ENCODE assay signal across 8 cellular contexts in genomic region chr22:49825944-49826602, GRCh38. TPM values are rescaled to one million over a fixed set of nuclear protein-coding genes. Genes with fewer than 3 reads are reported as not detected.
DNase-seq lines count a peak whose midpoint lies in the region; ATAC-seq, FAIRE-seq and TF ChIP-seq lines count a peak whose summit lies in the region.

No MANE protein-coding gene starts in this region.

- H3K27ac ChIP-seq in HUES6 (ENCODE audit: low read depth, low read length) (0 out of 2 replicates have a peak overlapping the region, but pooled peaks have one; percentile 27), thoracic aorta (peak overlapping the region; percentile 42 to 72)

- peak overlapping the region; percentile 95 for H3K27ac Mint-ChIP-seq in activated CD4-positive, alpha-beta T cell treated with anti-CD3 and anti-CD28 coated beads, Interleukin-2, amount 10 ng/mL, durations not matched to agents 7 days and 5 days
- H3K27ac Mint-ChIP-seq in nephron progenitor cell = no peak overlapping the region

- ATAC-seq in thoracic aorta (ENCODE audit: insufficient number of reproducible peaks, low FRiP score, low read depth) (no peak), HG02885 (IDR thresholded peaks at IDR 0.05; ENCODE audit: poor library complexity, unreplicated experiment) (no peak)

- H3K27me3 ChIP-seq in HUES6 (ENCODE audit: control insufficient read depth, insufficient read depth, low read length) = no peaks in the 10 kb centered on the region
- H3K27me3 ChIP-seq in thoracic aorta (replicated peaks; ENCODE audit: insufficient read depth) = no peaks in the 10 kb centered on the region

- H3K36me3 Mint-ChIP-seq in activated CD4-positive, alpha-beta T cell treated with anti-CD3 and anti-CD28 coated beads, Interleukin-2, amount 10 ng/mL, durations not matched to agents 7 days and 5 days (ENCODE audit: low read depth) = peaks cover 43% of the 10 kb centered on the region
- peaks cover 50% of the 10 kb centered on the region for H3K36me3 Mint-ChIP-seq in nephron progenitor cell (ENCODE audit: low read depth)

- peaks cover 18% of the 10 kb centered on the region for H3K4me1 ChIP-seq in HUES6 (ENCODE audit: control insufficient read depth, insufficient read depth, low read length)
- peaks cover 22 to 44% of the 10 kb centered on the region in 2 donors for H3K4me1 ChIP-seq in thoracic aorta (ENCODE audit: control insufficient read depth in 1 of 2, low read depth in 2 of 2)

- peak overlapping the region; percentile 90 for H3K4me3 Mint-ChIP-seq in activated CD4-positive, alpha-beta T cell treated with anti-CD3 and anti-CD28 coated beads, Interleukin-2, amount 10 ng/mL, durations not matched to agents 7 days and 5 days
- H3K4me3 Mint-ChIP-seq in nephron progenitor cell = peak overlapping the region; percentile 88

- no peak for TF ChIP-seq POLR2A in GM12892 (IDR thresholded peaks at IDR 0.05; ENCODE audit: low read depth, low read length)

- H3K9ac ChIP-seq in HUES6 (ENCODE audit: low read length) = peak overlapping the region; percentile 80

- POLR2A ChIA-PET in activated CD4-positive, alpha-beta T cell treated with anti-CD3 and anti-CD28 coated beads, Interleukin-2, amount 10 ng/mL, durations not matched to agents 7 days and 5 days (lab: Charles Lee) = no interaction called here

- TF ChIP-seq CTCF in nephron progenitor cell (IDR thresholded peaks at IDR 0.05) = no peak
- no peak for TF ChIP-seq CTCF in thoracic aorta (IDR thresholded peaks at IDR 0.05)

- CTCF ChIA-PET in activated CD4-positive, alpha-beta T cell treated with anti-CD3 and anti-CD28 coated beads, Interleukin-2, amount 10 ng/mL, durations not matched to agents 7 days and 5 days (lab: Charles Lee) = interaction anchor here (0.6 to 1.9 kb wide), 2 partner anchors 9 to 212 kb away, joined by 4 to 5 read pairs; no protein-coding TSS in a partner anchor

- H3K9me3 Mint-ChIP-seq in activated CD4-positive, alpha-beta T cell treated with anti-CD3 and anti-CD28 coated beads, Interleukin-2, amount 10 ng/mL, durations not matched to agents 7 days and 5 days = no peaks in the 10 kb centered on the region
- peaks cover 23% of the 10 kb centered on the region for H3K9me3 Mint-ChIP-seq in nephron progenitor cell

- peaks cover 41% of the 10 kb centered on the region for H3K4me1 Mint-ChIP-seq in activated CD4-positive, alpha-beta T cell treated with anti-CD3 and anti-CD28 coated beads, Interleukin-2, amount 10 ng/mL, durations not matched to agents 7 days and 5 days
- peaks cover 37% of the 10 kb centered on the region for H3K4me1 Mint-ChIP-seq in nephron progenitor cell

- H3K27me3 Mint-ChIP-seq in activated CD4-positive, alpha-beta T cell treated with anti-CD3 and anti-CD28 coated beads, Interleukin-2, amount 10 ng/mL, durations not matched to agents 7 days and 5 days = no peaks in the 10 kb centered on the region
- peaks cover 8% of the 10 kb centered on the region for H3K27me3 Mint-ChIP-seq in nephron progenitor cell (ENCODE audit: low read depth, poor library complexity)

- DNase-seq in activated CD4-positive, alpha-beta T cell treated with anti-CD3 and anti-CD28 coated beads, Interleukin-2, amount 10 ng/mL, durations not matched to agents 7 days and 5 days = peak; percentile 63
- DNase-seq in effector CD8-positive, alpha-beta T cell (lab: John Stamatoyannopoulos, UW) = peak; percentile 25
- DNase-seq in nephron progenitor cell (peak; percentile 27), thoracic aorta (ENCODE audit: low spot score) (no peak), GM12892 (ENCODE audit: insufficient read length) (no peak), anterior cingulate cortex (lab: John Stamatoyannopoulos, UW) (no peak)

- H3K4me3 ChIP-seq in HUES6 (ENCODE audit: low read depth, low read length) = peak overlapping the region; percentile 85
- peak overlapping the region; percentile 82 for H3K4me3 ChIP-seq in thoracic aorta

- FAIRE-seq in GM12892 (lab: Jason Lieb, UNC) = no peak

- H3K9me3 ChIP-seq in HUES6 (ENCODE audit: control insufficient read depth, insufficient read depth, low read depth, low read length) (peaks cover 17% of the 10 kb centered on the region), thoracic aorta (no peaks in the 10 kb centered on the region)

- H3K36me3 ChIP-seq in HUES6 (ENCODE audit: control insufficient read depth, insufficient read depth, low read length) (peaks cover 37% of the 10 kb centered on the region), thoracic aorta (peaks cover 21% of the 10 kb centered on the region)

RNA-seq across cellular contexts. Expression of gene BRD1, which starts 1.6 kb away (rescaled TPM):
- total RNA-seq in activated CD4-positive, alpha-beta T cell treated with anti-CD3 and anti-CD28 coated beads, Interleukin-2, amount 10 ng/mL, durations not matched to agents 7 days and 5 days = 10 to 100 TPM; 46.9 to 49.2 TPM
- 10 to 100 TPM; 32.1 to 61.5 TPM for total RNA-seq in thoracic aorta
- 8.5 TPM for polyA plus RNA-seq in GM12892 (2012; ENCODE audit: missing spikeins)

RNA-seq across cellular contexts. Expression of gene ZBED4, which starts 27.6 kb away (rescaled TPM):
- 10 to 100 TPM; 20.0 to 20.8 TPM for total RNA-seq in activated CD4-positive, alpha-beta T cell treated with anti-CD3 and anti-CD28 coated beads, Interleukin-2, amount 10 ng/mL, durations not matched to agents 7 days and 5 days
- 10 to 100 TPM in 1 of 2 donors, 1 to 10 TPM in 1; 9.2 to 15.1 TPM for total RNA-seq in thoracic aorta
- polyA plus RNA-seq in GM12892 (2012; ENCODE audit: missing spikeins) = 11.3 TPM

Comparison
In these comparisons a context has a peak if more than half of its experiments do, and no peak if none do; other contexts are left out.
1. DNase-seq: peak in activated CD4-positive, alpha-beta T cell treated with anti-CD3 and anti-CD28 coated beads, Interleukin-2, amount 10 ng/mL, durations not matched to agents 7 days and 5 days (single experiment), effector CD8-positive, alpha-beta T cell (single experiment) and nephron progenitor cell (single experiment); none in thoracic aorta (single experiment), GM12892 (single experiment) and anterior cingulate cortex (0 of 58).